Comparison of ENCODE assay signal across 32 cellular contexts in the genomic region with DNA sequence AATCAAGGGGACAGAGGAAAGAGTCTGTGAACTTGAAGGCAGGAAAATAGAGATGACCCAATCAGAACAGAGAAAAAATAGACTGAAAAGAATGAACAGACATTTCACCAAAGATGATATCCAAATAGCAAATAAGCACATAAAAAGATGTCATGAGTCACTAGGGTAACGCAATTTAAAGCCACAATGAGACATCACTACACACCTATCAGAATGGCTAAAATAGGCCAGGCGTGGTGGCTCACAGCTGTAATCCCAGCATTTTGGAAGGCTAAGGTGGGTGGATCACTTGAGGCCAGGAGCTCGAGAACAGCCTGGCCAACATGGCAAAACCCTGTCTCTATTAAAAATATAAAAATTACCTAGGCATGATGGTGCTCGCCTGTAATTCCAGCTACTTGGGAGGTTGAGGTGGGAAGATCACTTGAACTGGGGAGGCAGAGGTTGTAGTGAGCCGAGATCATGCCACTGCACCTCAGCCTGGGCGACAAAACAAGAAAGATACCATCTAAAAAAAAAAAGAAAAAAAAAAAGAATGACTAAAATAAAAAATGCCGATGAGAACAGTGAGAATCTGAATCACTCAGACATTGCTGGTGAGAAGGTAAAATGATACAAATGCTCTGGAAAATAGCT.
DNase-seq lines count a peak whose midpoint lies in the region; ATAC-seq and TF ChIP-seq lines count a peak whose summit lies in the region.
"Had no signal": no experiment of that assay in that cellular context is flagged by ENCODE, and none has a peak within 500 bp of the region (broad histone marks: within the 10 kb centered on the region; RNA-seq: fewer than 3 reads in every experiment).

No MANE protein-coding gene starts in this region.

- intact Hi-C loops in PC-3 (cut with micrococcal nuclease): no loop called here

- H3K27ac ChIP-seq in PC-3 (ENCODE audit: low read length) (no peak overlapping the region), cingulate gyrus (ENCODE audit: low read depth, low read length) (peak overlapping the region; percentile 12), osteoblast (ENCODE audit: low read depth, low read length) (no peak overlapping the region), coronary artery (no peak overlapping the region)
- H3K27ac ChIP-seq: BLaER1 treated with 17β-estradiol and CSF1 and Interleukin-3, amounts not matched to agents 10 nM and 100 nM; hepatocyte; SK-N-MC; thoracic aorta had no signal

- no peaks in the 10 kb centered on the region for H4K20me1 ChIP-seq in PC-3 (ENCODE audit: low read length)
- H4K20me1 ChIP-seq in osteoblast (ENCODE audit: insufficient read depth, low read length): no peaks in the 10 kb centered on the region

- H3K4me2 ChIP-seq in PC-3 (ENCODE audit: low read length) (no peak overlapping the region), osteoblast (ENCODE audit: insufficient read depth, low read length) (no peak overlapping the region)
- H3K4me2 ChIP-seq: hepatocyte had no signal

- H3K9me3 ChIP-seq in PC-3 (ENCODE audit: low read length) (no peaks in the 10 kb centered on the region), osteoblast (ENCODE audit: low read depth, low read length) (no peaks in the 10 kb centered on the region)
- H3K9me3 ChIP-seq: Caco-2, thoracic aorta had no signal

- TF ChIP-seq CTCF in PC-3 (conservative IDR thresholded peaks at IDR 0.05; ENCODE audit: low read depth, low read length): no peak
- no peak for TF ChIP-seq CTCF in osteoblast (IDR thresholded peaks at IDR 0.05; ENCODE audit: extremely low read depth, low read depth, low read length)
- no peak for TF ChIP-seq CTCF in coronary artery (IDR thresholded peaks at IDR 0.05)

- CTCF ChIA-PET in PC-3 (lab: Charles Lee): no interaction called here

- H3F3A ChIP-seq in PC-3 (ENCODE audit: low read length, unreplicated experiment): no peaks in the 10 kb centered on the region

- DNase-seq in ELR (ENCODE audit: low read depth) (peak; percentile 15), PC-3 (peak; percentile 55), osteoblast (ENCODE audit: insufficient read length, low spot score, missing footprints) (peak; percentile 61), coronary artery (ENCODE audit: low spot score) (no peak)
- DNase-seq in stimulated activated CD4-positive, alpha-beta T cell treated with anti-CD3 and anti-CD28 coated beads, Interleukin-15, amount 100 ng/mL, for 24 hours: no peak
- DNase-seq: ACHN; activated CD4-positive, alpha-beta T cell treated with anti-CD3 and anti-CD28 coated beads for 48 hours; activated naive CD4-positive, alpha-beta T cell treated with anti-CD3 and anti-CD28 coated beads for 36 hours; activated T-cell treated with anti-CD3 and anti-CD28 coated beads, Interleukin-2, amount 50 U/mL, for 72 hours; anterior cingulate cortex; Caco-2; DND-41; foreskin melanocyte; left ventricle myocardium superior; naive thymus-derived CD8-positive, alpha-beta T cell; NCI-H1436; NCI-H2107; NCI-H510A; NK-92 treated with Interleukin-12 subunit alpha and Interleukin-12 subunit beta, amount 100 ng/mL, for 24 hours; occipital lobe; retina; stimulated activated CD4-positive, alpha-beta T cell treated with anti-CD3 and anti-CD28 coated beads, Interleukin-2, amount 100 ng/mL, for 48 hours had no signal

- H3K4me1 ChIP-seq in PC-3 (ENCODE audit: insufficient read depth, low read length) (no peaks in the 10 kb centered on the region), osteoblast (ENCODE audit: insufficient read depth, low read length) (peaks cover 27% of the 10 kb centered on the region)
- H3K4me1 ChIP-seq: Caco-2 had no signal

- no peak overlapping the region for H3K9ac ChIP-seq in PC-3 (ENCODE audit: low read length)
- H3K9ac ChIP-seq: BLaER1 treated with 17β-estradiol and CSF1 and Interleukin-3, amounts not matched to agents 10 nM and 100 nM had no signal

- BruUV-seq in PC-3 (replicated peaks; lab: Mats Ljungman, UMichigan): no TSS peak

- no peaks in the 10 kb centered on the region for H3K9me2 ChIP-seq in PC-3 (replicated peaks; ENCODE audit: low read length)

- H3K4me3 ChIP-seq in PC-3 (ENCODE audit: low read length) (no peak overlapping the region), osteoblast (ENCODE audit: insufficient read depth, low read length) (no peak overlapping the region), coronary artery (no peak overlapping the region)
- H3K4me3 ChIP-seq: BLaER1 treated with 17β-estradiol and CSF1 and Interleukin-3, amounts not matched to agents 10 nM and 100 nM; GM12878; hepatocyte; SK-N-MC; thoracic aorta had no signal

- POLR2A ChIA-PET in PC-3 (lab: Charles Lee; ENCODE audit: unreplicated experiment): no interaction called here

- H3K36me3 ChIP-seq in PC-3 (ENCODE audit: low read depth, low read length): no peaks in the 10 kb centered on the region
- no peaks in the 10 kb centered on the region for H3K36me3 ChIP-seq in osteoblast (ENCODE audit: insufficient read depth, low read length)
- H3K36me3 ChIP-seq: BLaER1 treated with 17β-estradiol and CSF1 and Interleukin-3, amounts not matched to agents 10 nM and 100 nM; thoracic aorta had no signal

- no peak overlapping the region for H2AFZ ChIP-seq in PC-3 (ENCODE audit: low read length)
- no peak overlapping the region for H2AFZ ChIP-seq in osteoblast (ENCODE audit: low read length)
- H2AFZ ChIP-seq: hepatocyte had no signal

- H3K27me3 ChIP-seq in PC-3 (ENCODE audit: low read length) (no peaks in the 10 kb centered on the region), osteoblast (ENCODE audit: insufficient read depth, low read length) (no peaks in the 10 kb centered on the region)
- H3K27me3 ChIP-seq: hepatocyte had no signal

- H3K79me2 ChIP-seq in PC-3 (ENCODE audit: low read length) (no peaks in the 10 kb centered on the region), osteoblast (ENCODE audit: insufficient read depth, low read length) (no peaks in the 10 kb centered on the region)
- H3K79me2 ChIP-seq: hepatocyte had no signal

- peak; percentile 61 for ATAC-seq in PC-3
- ATAC-seq in GM19035 (IDR thresholded peaks at IDR 0.05; ENCODE audit: unreplicated experiment): no peak
- ATAC-seq in HG03039 (IDR thresholded peaks at IDR 0.05; ENCODE audit: unreplicated experiment): no peak
- ATAC-seq: GM12878; HCT116; left ventricle myocardium superior; naive thymus-derived CD8-positive, alpha-beta T cell; stimulated activated memory B cell treated with anti-CD40 and anti-IgM and Interleukin-4, amounts not matched to agents 10 μg/mL and 1 μg/mL and 100 μg/mL, for 72 hours had no signal

Comparison
In these comparisons a context has a peak if more than half of its experiments do, and no peak if none do; other contexts are left out.
1. DNase-seq: peak in ELR (single experiment), PC-3 (single experiment) and osteoblast (single experiment); none in coronary artery (single experiment) and stimulated activated CD4-positive, alpha-beta T cell treated with anti-CD3 and anti-CD28 coated beads, Interleukin-15, amount 100 ng/mL, for 24 hours (single experiment).